In the genomic region with DNA sequence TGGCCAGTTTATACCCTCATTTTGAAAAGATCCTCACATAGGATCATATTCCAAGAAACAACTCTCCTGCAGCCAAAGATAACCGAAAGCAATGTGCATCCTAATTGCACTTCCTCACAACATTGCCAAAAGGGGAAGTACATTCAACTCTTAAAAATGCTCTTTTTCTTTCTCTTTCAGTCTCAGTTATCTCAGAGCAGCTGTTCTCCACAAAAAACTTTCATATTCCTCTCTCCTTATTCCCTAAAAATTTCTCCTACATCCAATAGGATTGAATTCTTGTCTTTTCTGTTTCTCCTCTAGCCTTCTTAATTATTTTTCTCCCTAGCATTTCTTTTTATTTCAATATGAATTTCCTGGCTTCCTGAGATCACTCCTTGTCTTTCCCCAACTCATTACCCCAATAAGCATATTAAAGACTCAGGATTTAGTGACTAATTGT, we compare ENCODE assay signal across 9 cellular contexts. TPM values are rescaled to one million over a fixed set of nuclear protein-coding genes. Genes with fewer than 3 reads are reported as not detected.
A peak's percentile ranks its signal among the peaks of the same experiment; 100 is the strongest.
DNase-seq lines count a peak whose midpoint lies in the region; ATAC-seq and TF ChIP-seq lines count a peak whose summit lies in the region.
"Had no signal": no experiment of that assay in that cellular context is flagged by ENCODE, and none has a peak within 500 bp of the region (broad histone marks: within the 10 kb centered on the region; RNA-seq: fewer than 3 reads in every experiment).

No MANE protein-coding gene starts in this region.

- intact Hi-C loops in dorsolateral prefrontal cortex (cut with DNase I), result no loop called here

- no peak overlapping the region for H3K4me3 ChIP-seq in dorsolateral prefrontal cortex
- H3K4me3 ChIP-seq: cardiac muscle cell had no signal

- peaks cover 11 to 44% (median 24%) of the 10 kb centered on the region in 3 donors for H3K36me3 Mint-ChIP-seq in immature natural killer cell

- peak overlapping the region in 1 of 6 donors; percentile 32 for H3K27ac Mint-ChIP-seq in immature natural killer cell

- no peaks in the 10 kb centered on the region for H3K27me3 ChIP-seq in dorsolateral prefrontal cortex
- H3K27me3 ChIP-seq: cardiac muscle cell had no signal

- peaks cover 0 to 2% (median 0%) of the 10 kb centered on the region in 3 donors for H3K27me3 Mint-ChIP-seq in immature natural killer cell (ENCODE audit: low read depth in 3 of 3)

- ATAC-seq in GM18870 (IDR thresholded peaks at IDR 0.05; ENCODE audit: unreplicated experiment), result peak; percentile 53
- peak; percentile 63 for ATAC-seq in HG02678 (IDR thresholded peaks at IDR 0.05; ENCODE audit: unreplicated experiment)
- ATAC-seq in activated CD4-positive, CD25-positive, alpha-beta regulatory T cell treated with anti-CD3 and anti-CD28 coated beads, Interleukin-2, amount 50 U/mL, for 24 hours, result no peak

- peak overlapping the region in 2 of 59 donors; percentile 1 to 22 for H3K27ac ChIP-seq in dorsolateral prefrontal cortex
- H3K27ac ChIP-seq: cardiac muscle cell had no signal

- H3K9me3 Mint-ChIP-seq in immature natural killer cell, result peaks cover 0 to 2% (median 0%) of the 10 kb centered on the region in 6 donors

- peaks cover 0 to 8% of the 10 kb centered on the region in 2 donors for H3K4me1 Mint-ChIP-seq in immature natural killer cell

- peak; percentile 53 for DNase-seq in NAMALWA (ENCODE audit: low spot score)
- no peak for DNase-seq in immature natural killer cell
- no peak for DNase-seq in activated CD4-positive, CD25-positive, alpha-beta regulatory T cell treated with anti-CD3 and anti-CD28 coated beads, Interleukin-2, amount 50 U/mL, for 72 hours
- DNase-seq in dorsolateral prefrontal cortex, result no peak
- DNase-seq in nucleus accumbens (lab: John Stamatoyannopoulos, UW), result no peak

- H3K4me3 Mint-ChIP-seq in immature natural killer cell, result peak overlapping the region in 4 of 5 donors; percentile 12 to 72 (median 42)

- no peak for TF ChIP-seq CTCF in dorsolateral prefrontal cortex (IDR thresholded peaks at IDR 0.05 in 54 of 56, conservative IDR thresholded peaks at IDR 0.05 in 2 of 56; ENCODE audit: low read depth in 1 of 56, partially characterized antibody in 56 of 56)

RNA-seq across cellular contexts. Expression of a gene that starts 7.4 kb away (rescaled TPM):
- polyA plus RNA-seq in immature natural killer cell, result 10 to 100 TPM; 18.7 to 32.4 (median 26.0) TPM
- total RNA-seq in dorsolateral prefrontal cortex, result 10 to 100 TPM in 91 of 120 experiments, 1 to 10 TPM in 29; 4.8 to 70.5 (median 16.2) TPM

Comparison
In these comparisons a context has a peak if more than half of its experiments do, and no peak if none do; other contexts are left out.
1. ATAC-seq: peak in GM18870 (single experiment) and HG02678 (single experiment); none in activated CD4-positive, CD25-positive, alpha-beta regulatory T cell treated with anti-CD3 and anti-CD28 coated beads, Interleukin-2, amount 50 U/mL, for 24 hours (0 of 2).